In genomic region chr10:71611709-71612422, GRCh38 we compare ENCODE assay signal across 23 cellular contexts.
"Had no signal": no experiment of that assay in that cellular context is flagged by ENCODE, and none has a peak within 500 bp of the region (broad histone marks: within the 10 kb centered on the region; RNA-seq: fewer than 3 reads in every experiment).

No MANE protein-coding gene starts in this region.

- H3K9me3 Mint-ChIP-seq: natural killer cell treated with Interleukin-12 subunit alpha and Interleukin-12 subunit beta and Interleukin-15 and Interleukin-18, amount 100 ng/mL, for 72 hours; stimulated activated naive B cell treated with anti-CD40 and anti-IgM and Interleukin-4, amounts not matched to agents 10 μg/mL and 1 μg/mL and 100 μg/mL, for 72 hours; stimulated activated naive CD8-positive, alpha-beta T cell treated with anti-CD3 and anti-CD28 coated beads, Interleukin-15, amount 100 ng/mL, for 72 hours had no signal

- DNase-seq: cortex of kidney; effector memory CD4-positive, alpha-beta T cell; heart left ventricle; left colon; left ventricle myocardium superior; mesenchymal stem cell; psoas muscle; retina; spleen; stimulated activated CD4-positive, alpha-beta T cell treated with anti-CD3 and anti-CD28 coated beads, Interleukin-15, amount 100 ng/mL, for 24 hours; stimulated activated CD4-positive, alpha-beta T cell treated with anti-CD3 and anti-CD28 coated beads, Interleukin-1b, Interleukin-23, amount 100 ng/mL, for 48 hours; stimulated activated CD4-positive, alpha-beta T cell treated with anti-CD3 and anti-CD28 coated beads, Interleukin-4, amount 100 ng/mL, for 4 hours; stimulated activated naive B cell treated with anti-CD40 and anti-IgM and Interleukin-4, amounts not matched to agents 10 μg/mL and 1 μg/mL and 100 μg/mL, for 72 hours; stimulated activated naive CD8-positive, alpha-beta T cell treated with anti-CD3 and anti-CD28 coated beads, Interleukin-15, amount 100 ng/mL, for 72 hours; trophoblast cell; uterus had no signal

- H3K4me3 ChIP-seq: heart left ventricle, lung, psoas muscle, spleen, uterus had no signal

- H3K36me3 ChIP-seq: heart left ventricle, neutrophil, spleen, uterus had no signal

- H3K9me3 ChIP-seq: heart left ventricle, neutrophil, psoas muscle, spleen, uterus had no signal

- ATAC-seq: esophagus mucosa; heart left ventricle; left colon; left ventricle myocardium superior; natural killer cell treated with Interleukin-12 subunit alpha and Interleukin-12 subunit beta and Interleukin-15 and Interleukin-18, amount 100 ng/mL, for 72 hours; psoas muscle; sciatic nerve; stimulated activated naive B cell treated with anti-CD40 and anti-IgM and Interleukin-4, amounts not matched to agents 10 μg/mL and 1 μg/mL and 100 μg/mL, for 72 hours; stimulated activated naive CD8-positive, alpha-beta T cell treated with anti-CD3 and anti-CD28 coated beads, Interleukin-15, amount 100 ng/mL, for 72 hours had no signal

- H3K4me1 ChIP-seq: uterus had no signal

- FAIRE-seq: endometrium, frontal cortex had no signal

- H3K27me3 ChIP-seq: heart left ventricle, uterus had no signal

- H3K27ac Mint-ChIP-seq: natural killer cell treated with Interleukin-12 subunit alpha and Interleukin-12 subunit beta and Interleukin-15 and Interleukin-18, amount 100 ng/mL, for 72 hours; stimulated activated naive B cell treated with anti-CD40 and anti-IgM and Interleukin-4, amounts not matched to agents 10 μg/mL and 1 μg/mL and 100 μg/mL, for 72 hours; stimulated activated naive CD8-positive, alpha-beta T cell treated with anti-CD3 and anti-CD28 coated beads, Interleukin-15, amount 100 ng/mL, for 72 hours had no signal

- H3K4me3 Mint-ChIP-seq: natural killer cell treated with Interleukin-12 subunit alpha and Interleukin-12 subunit beta and Interleukin-15 and Interleukin-18, amount 100 ng/mL, for 72 hours; stimulated activated naive B cell treated with anti-CD40 and anti-IgM and Interleukin-4, amounts not matched to agents 10 μg/mL and 1 μg/mL and 100 μg/mL, for 72 hours; stimulated activated naive CD8-positive, alpha-beta T cell treated with anti-CD3 and anti-CD28 coated beads, Interleukin-15, amount 100 ng/mL, for 72 hours had no signal

- H3K36me3 Mint-ChIP-seq: natural killer cell treated with Interleukin-12 subunit alpha and Interleukin-12 subunit beta and Interleukin-15 and Interleukin-18, amount 100 ng/mL, for 72 hours; stimulated activated naive B cell treated with anti-CD40 and anti-IgM and Interleukin-4, amounts not matched to agents 10 μg/mL and 1 μg/mL and 100 μg/mL, for 72 hours had no signal

- H3K27ac ChIP-seq: neutrophil, psoas muscle, spleen, uterus had no signal

- H3K4me1 Mint-ChIP-seq: stimulated activated naive CD8-positive, alpha-beta T cell treated with anti-CD3 and anti-CD28 coated beads, Interleukin-15, amount 100 ng/mL, for 72 hours had no signal
